ENCODE assay signal across 8 cellular contexts in the genomic region with DNA sequence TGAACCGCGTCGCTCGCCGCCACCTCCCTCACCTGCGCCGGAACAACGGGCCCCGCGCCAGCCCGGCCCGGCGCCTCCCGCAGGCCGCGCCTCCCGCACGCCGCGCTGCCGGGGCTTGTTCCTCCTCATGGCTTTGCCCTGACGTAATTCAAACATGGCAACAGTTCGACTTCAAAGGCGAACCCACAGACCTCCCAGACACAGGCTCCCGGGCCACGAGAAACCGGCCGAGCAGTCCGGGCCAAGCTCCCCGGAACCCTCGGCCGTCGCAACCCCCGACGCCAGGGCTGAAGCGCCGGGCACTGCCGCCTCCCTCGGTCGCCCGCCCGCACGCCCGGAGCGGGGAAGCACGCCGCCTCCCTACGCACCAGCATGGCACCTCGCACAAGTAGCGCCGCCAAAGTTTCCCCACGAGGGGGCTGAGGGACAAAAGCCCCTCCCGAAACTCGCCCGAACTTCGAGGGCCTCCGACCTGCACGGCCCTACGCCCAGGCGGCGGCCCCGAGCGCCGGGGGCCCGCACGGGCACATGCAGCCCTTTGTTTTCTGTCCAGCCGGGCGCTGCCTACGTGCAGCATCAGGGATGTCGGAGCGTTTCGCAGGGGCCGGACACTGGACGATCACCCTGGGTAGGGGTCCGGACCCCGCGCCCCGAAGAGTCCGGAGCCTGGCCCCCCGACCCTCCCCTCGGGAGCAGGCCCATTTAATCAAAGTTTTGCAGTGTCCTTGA. TPM values are rescaled to one million over a fixed set of nuclear protein-coding genes. Genes with fewer than 3 reads are reported as not detected.
DNase-seq lines count a peak whose midpoint lies in the region; ATAC-seq and TF ChIP-seq lines count a peak whose summit lies in the region.

No MANE protein-coding gene starts in this region.

- peaks cover 66% of the 10 kb centered on the region for H3K79me2 ChIP-seq in OCI-LY7 (ENCODE audit: insufficient read depth, low read depth, low read length)

- DNase-seq in AG10803 (ENCODE audit: low read depth) = peak; percentile 69
- peak; percentile 82 for DNase-seq in OCI-LY7 (ENCODE audit: low spot score)
- peak; percentile 72 to 80 for DNase-seq in activated T-cell treated with anti-CD3 and anti-CD28 coated beads, Interleukin-2, amount 50 U/mL, for 48 hours
- DNase-seq in fibroblast of gingiva (ENCODE audit: low read depth) = peak; percentile 66
- DNase-seq in natural killer cell = peak; percentile 64
- DNase-seq in stimulated activated naive CD4-positive, alpha-beta T cell (lab: John Stamatoyannopoulos, UW) = peak; percentile 75 to 94 (median 82)

- CTCF ChIA-PET in OCI-LY7 (lab: Charles Lee; ENCODE audit: unreplicated experiment) = no interaction called here

- intact Hi-C loops in OCI-LY7 (cut with micrococcal nuclease; ENCODE audit: unreplicated experiment) (loop anchor here (5.0 to 10.0 kb wide), 4 partner anchors 263 to 951 kb away; partner anchors contain the start of gene ETFBKMT), natural killer cell (cut with micrococcal nuclease) (loop anchor here (10.0 kb wide), 2 partner anchors 401 to 571 kb away; partner anchors contain the start of gene AMN1)

- H3K27me3 Mint-ChIP-seq in natural killer cell (ENCODE audit: low read depth in 2 of 2) = no peaks in the 10 kb centered on the region

- H3K36me3 ChIP-seq in OCI-LY7 (ENCODE audit: insufficient read depth, low read length) = no peaks in the 10 kb centered on the region

- H3K9me2 ChIP-seq in OCI-LY7 (ENCODE audit: insufficient read depth, low read length) = no peaks in the 10 kb centered on the region

- H3K4me2 ChIP-seq in OCI-LY7 (ENCODE audit: low read length) = peak overlapping the region; percentile 87

- peak overlapping the region; percentile 48; the same call in 1 of the 2 replicates for H2AFZ ChIP-seq in OCI-LY7 (ENCODE audit: low read length)

- no peaks in the 10 kb centered on the region for H3K9me3 ChIP-seq in OCI-LY7 (ENCODE audit: low read length)

- TSS peak; percentile 77 for BruUV-seq in OCI-LY7 (replicated peaks; lab: Mats Ljungman, UMichigan)

- H3K4me3 Mint-ChIP-seq in natural killer cell = peak overlapping the region; percentile 99

- ATAC-seq in GM18868 (IDR thresholded peaks at IDR 0.05; ENCODE audit: unreplicated experiment) (peak; percentile 37), HG03354 (IDR thresholded peaks at IDR 0.05; ENCODE audit: poor library complexity, severe bottlenecking, unreplicated experiment) (peak; percentile 49), natural killer cell (peak; percentile 54 to 74 (median 60))

- peak overlapping the region; percentile 69 for H3K27ac ChIP-seq in OCI-LY7 (ENCODE audit: low read depth, low read length, poor library complexity, severe bottlenecking)

- peaks cover 44% of the 10 kb centered on the region for H3K4me1 ChIP-seq in OCI-LY7 (ENCODE audit: insufficient read depth, low read length, poor library complexity, severe bottlenecking)

- TF ChIP-seq CTCF in AG10803 (conservative IDR thresholded peaks at IDR 0.05; ENCODE audit: low read length) = no peak; the same call in 1 of the 2 replicates
- peak; percentile 33; the same call in 1 of the 2 replicates for TF ChIP-seq CTCF in OCI-LY7 (conservative IDR thresholded peaks at IDR 0.05; ENCODE audit: low read length)
- TF ChIP-seq CTCF in natural killer cell (IDR thresholded peaks at IDR 0.05) = peak; percentile 9

- peak overlapping the region; percentile 91 to 96 for H3K27ac Mint-ChIP-seq in natural killer cell

- H4K20me1 ChIP-seq in OCI-LY7 (ENCODE audit: insufficient read depth, low read length) = peaks cover 39% of the 10 kb centered on the region

- peak overlapping the region; percentile 87 for H3K4me3 ChIP-seq in AG10803 (ENCODE audit: low read length)
- peak overlapping the region; percentile 86 for H3K4me3 ChIP-seq in OCI-LY7 (ENCODE audit: low read depth, low read length, poor library complexity, severe bottlenecking)

- POLR2A ChIA-PET in OCI-LY7 (lab: Charles Lee) = no interaction called here

- H3K36me3 Mint-ChIP-seq in natural killer cell = no peaks in the 10 kb centered on the region

- peaks cover 27 to 28% of the 10 kb centered on the region in 2 donors for H3K4me1 Mint-ChIP-seq in natural killer cell

- no peaks in the 10 kb centered on the region for H3K9me3 Mint-ChIP-seq in natural killer cell

RNA-seq across cellular contexts. Expression of gene SINHCAF, which starts 1.7 kb away (rescaled TPM):
- total RNA-seq in OCI-LY7 (2014; rRNA removed; shearing (Covaris generic)) = 51.0 and 54.0 TPM in 2 replicates
- total RNA-seq in OCI-LY7 (2022) (86.2 and 94.1 TPM in 2 replicates), natural killer cell (10 to 100 TPM; 40.4 to 55.0 (median 41.0) TPM)

Comparison
In these comparisons a context has a peak if more than half of its experiments do, and no peak if none do; other contexts are left out.
1. Peak in every context shown above with its lines: DNase-seq, ATAC-seq, H3K4me3 ChIP-seq and H3K27ac ChIP-seq.